9 cellular contexts compared by ENCODE assay signal in genomic region chr2:73859721-73860586, GRCh38. TPM values are rescaled to one million over a fixed set of nuclear protein-coding genes. Genes with fewer than 3 reads are reported as not detected.
A peak's percentile ranks its signal among the peaks of the same experiment; 100 is the strongest.
DNase-seq lines count a peak whose midpoint lies in the region; ATAC-seq, FAIRE-seq and TF ChIP-seq lines count a peak whose summit lies in the region.
"Had no signal": no experiment of that assay in that cellular context is flagged by ENCODE, and none has a peak within 500 bp of the region (broad histone marks: within the 10 kb centered on the region; RNA-seq: fewer than 3 reads in every experiment).

No MANE protein-coding gene starts in this region.

- in situ Hi-C loops in IMR-90 (cut with MboI; ENCODE audit: low sequenced_read_pairs): no loop called here
- in situ Hi-C loops in HepG2 (cut with HindIII; ENCODE audit: extremely low pct_ligation_motif_present, low pct_unique_long_range_greater_than_20kb): no loop called here

- dilution Hi-C loops in IMR-90 (cut with HindIII; ENCODE audit: low sequenced_read_pairs, unreplicated experiment): no loop called here

- H3K36me3 Mint-ChIP-seq in activated naive CD4-positive, alpha-beta T cell treated with anti-CD3 and anti-CD28 coated beads, Interleukin-2, amount 50 U/mL, for 72 hours: peaks cover 50 to 54% of the 10 kb centered on the region in 2 donors

- no peak; the same call in 1 of the 2 replicates for TF ChIP-seq RAD21 in IMR-90 (IDR thresholded peaks at IDR 0.05; ENCODE audit: low read length)
- TF ChIP-seq RAD21 in HepG2 (CRISPR knock-in tag; IDR thresholded peaks at IDR 0.05): no peak

- DNase-seq in AG04449 (ENCODE audit: low read depth, low spot score) (peak; percentile 54), IMR-90 (peak; percentile 97), HepG2 (ENCODE audit: low spot score) (peak; percentile 44), SK-N-DZ (ENCODE audit: low spot score) (no peak), kidney (no peak), SIG-M5 treated with dmso at 0.1 percent for 504 hours (lab: John Stamatoyannopoulos, UW; ENCODE audit: unreplicated experiment) (no peak)
- peak in 1 of 2 donors; percentile 45 for DNase-seq in activated naive CD4-positive, alpha-beta T cell treated with anti-CD3 and anti-CD28 coated beads, Interleukin-2, amount 50 U/mL, for 72 hours (ENCODE audit: low spot score in 2 of 2)
- DNase-seq: MM.1S had no signal

- no peaks in the 10 kb centered on the region for H3K9me3 Mint-ChIP-seq in activated naive CD4-positive, alpha-beta T cell treated with anti-CD3 and anti-CD28 coated beads, Interleukin-2, amount 50 U/mL, for 72 hours

- no peak overlapping the region for H4K5ac ChIP-seq in IMR-90 (ENCODE audit: low read depth, low read length)

- H4K8ac ChIP-seq in IMR-90 (ENCODE audit: low read depth in 2 of 2, low read length in 2 of 2): no peak overlapping the region

- H3K9ac ChIP-seq in IMR-90 (ENCODE audit: low read depth, low read length): no peak overlapping the region
- H3K9ac ChIP-seq in HepG2 (ENCODE audit: insufficient read depth, low read depth, low read length): no peak overlapping the region
- no peak overlapping the region for H3K9ac ChIP-seq in kidney (ENCODE audit: low read length in 2 of 2)

- H3K27ac Mint-ChIP-seq in activated naive CD4-positive, alpha-beta T cell treated with anti-CD3 and anti-CD28 coated beads, Interleukin-2, amount 50 U/mL, for 72 hours: peak overlapping the region; percentile 23 to 35

- peak; percentile 4 for FAIRE-seq in HepG2 (lab: Jason Lieb, UNC)
- no peak for FAIRE-seq in kidney (lab: Jason Lieb, UNC)

- no peak overlapping the region for H2BK5ac ChIP-seq in IMR-90 (ENCODE audit: low read depth, low read length, poor library complexity, severe bottlenecking)

- H3K79me2 ChIP-seq in HepG2 (ENCODE audit: insufficient read depth, low read length): no peaks in the 10 kb centered on the region

- H3K18ac ChIP-seq in IMR-90 (ENCODE audit: low read depth, low read length): no peak overlapping the region; the same call in 1 of the 2 replicates

- H3K79me1 ChIP-seq in IMR-90 (ENCODE audit: low read depth in 1 of 2, low read length in 2 of 2): peaks cover 0 to 18% of the 10 kb centered on the region in 2 experiments; a peak in 2 of 4 replicates

- TF ChIP-seq POLR2A in IMR-90 (IDR thresholded peaks at IDR 0.05; ENCODE audit: low read depth, low read length): no peak
- TF ChIP-seq POLR2A in HepG2 (IDR thresholded peaks at IDR 0.05; ENCODE audit: insufficient read depth in 1 of 2, low read depth in 2 of 2, low read length in 2 of 2): no peak
- TF ChIP-seq POLR2A in GM18505 (IDR thresholded peaks at IDR 0.05; ENCODE audit: borderline replicate concordance, extremely low read depth, insufficient read depth, insufficient read length): no peak

- TF ChIP-seq EP300 in HepG2 (IDR thresholded peaks at IDR 0.05; ENCODE audit: low read depth in 2 of 2, low read length in 2 of 2) (no peak), HepG2 (CRISPR knock-in tag; IDR thresholded peaks at IDR 0.05; ENCODE audit: borderline replicate concordance) (no peak)

- H3K36me3 ChIP-seq in IMR-90 (ENCODE audit: control insufficient read depth, insufficient read depth, low read length): peaks cover 39% of the 10 kb centered on the region
- H3K36me3 ChIP-seq in HepG2 (replicated peaks in 1 of 2; ENCODE audit: control insufficient read depth in 1 of 2, insufficient read depth in 2 of 2, low read length in 2 of 2): peaks cover 14 to 66% of the 10 kb centered on the region in 2 experiments
- peaks cover 41 to 65% of the 10 kb centered on the region in 2 donors for H3K36me3 ChIP-seq in kidney (ENCODE audit: control insufficient read depth in 1 of 2, insufficient read depth in 2 of 2, low read length in 2 of 2)

- CTCF ChIA-PET in AG04449 (lab: Yijun Ruan, JAX) (interaction anchor here (1.5 kb wide), 1 partner anchor 35 kb away, joined by 5 read pairs; no protein-coding TSS in a partner anchor), IMR-90 (lab: Yijun Ruan, JAX) (no interaction called here), HepG2 (lab: Yijun Ruan, JAX; ENCODE audit: low intra/inter-chr PET ratio, low total read pairs) (no interaction called here)

- POLR2A ChIA-PET in AG04449 (lab: Yijun Ruan, JAX) (no interaction called here), IMR-90 (lab: Charles Lee; ENCODE audit: unreplicated experiment) (no interaction called here), HepG2 (lab: Yijun Ruan, JAX) (interaction anchor here (1.8 kb wide), 1 partner anchor 31 kb away, joined by 5 read pairs; the partner anchor contains the start of gene STAMBP)

- no peak overlapping the region for H4K91ac ChIP-seq in IMR-90 (ENCODE audit: insufficient read depth, low read depth, low read length)

- no CpG with 5 or more reads among the region's 6 CpGs for WGBS in IMR-90 (ENCODE audit: extremely low coverage in 2 of 2, insufficient read length in 1 of 2), 2 experiments
- WGBS in HepG2 (ENCODE audit: low lambda C conversion rate): 95% methylated on average over 6 of the region's 6 CpGs

- no peaks in the 10 kb centered on the region for H3K27me3 ChIP-seq in IMR-90 (ENCODE audit: control insufficient read depth, insufficient read depth, low read length)
- no peaks in the 10 kb centered on the region for H3K27me3 ChIP-seq in HepG2 (ENCODE audit: control insufficient read depth in 1 of 2, insufficient read depth in 2 of 2, low read length in 2 of 2)

- BruUV-seq in IMR-90 (replicated peaks; lab: Mats Ljungman, UMichigan): no TSS peak
- no TSS peak for BruUV-seq in HepG2 (replicated peaks; lab: Mats Ljungman, UMichigan)

- no peak overlapping the region for H2BK15ac ChIP-seq in IMR-90 (ENCODE audit: low read depth, low read length)

- H3K14ac ChIP-seq in IMR-90 (replicated peaks; ENCODE audit: low read depth, low read length): no peak overlapping the region; the same call in 1 of the 2 replicates

- no peak overlapping the region for H2BK20ac ChIP-seq in IMR-90 (ENCODE audit: low read depth, low read length)

- H3K56ac ChIP-seq in IMR-90 (ENCODE audit: extremely low read depth, insufficient read depth, low read length): no peak overlapping the region

- peaks cover 12% of the 10 kb centered on the region; the same call in 1 of the 2 replicates for H4K20me1 ChIP-seq in IMR-90 (ENCODE audit: insufficient read depth, low read length)
- no peaks in the 10 kb centered on the region for H4K20me1 ChIP-seq in HepG2 (ENCODE audit: insufficient read depth, low read length)

- intact Hi-C loops in IMR-90 (cut with micrococcal nuclease): no loop called here
- intact Hi-C loops in HepG2 (cut with micrococcal nuclease; ENCODE audit: unreplicated experiment): no loop called here
- intact Hi-C loops in kidney (cut with DNase I): no loop called here

- H3K4me1 ChIP-seq in IMR-90 (ENCODE audit: control insufficient read depth, insufficient read depth, low read length) (peaks cover 10% of the 10 kb centered on the region), HepG2 (ENCODE audit: insufficient read depth, low read length) (no peaks in the 10 kb centered on the region), kidney (ENCODE audit: control insufficient read depth in 1 of 2, insufficient read depth in 1 of 2, low read depth in 1 of 2, low read length in 2 of 2) (no peaks in the 10 kb centered on the region)

- ATAC-seq in IMR-90 (ENCODE audit: low read depth) (peak; percentile 97), HepG2 (peak; percentile 57), GM18505 (IDR thresholded peaks at IDR 0.05; ENCODE audit: unreplicated experiment) (no peak)
- ATAC-seq in activated naive CD4-positive, alpha-beta T cell treated with anti-CD3 and anti-CD28 coated beads, Interleukin-2, amount 50 U/mL, for 72 hours: peak; percentile 94 to 100

- H2AK9ac ChIP-seq in IMR-90 (replicated peaks; ENCODE audit: low read depth, low read length, poor library complexity): no peak overlapping the region

- H3K27ac ChIP-seq in IMR-90 (ENCODE audit: insufficient read depth, low read length): no peak overlapping the region
- H3K27ac ChIP-seq in HepG2 (ENCODE audit: extremely low read length, insufficient read depth, low read length): no peak overlapping the region
- no peak overlapping the region for H3K27ac ChIP-seq in kidney (ENCODE audit: low read depth in 2 of 2, low read length in 2 of 2)

- peak overlapping the region; percentile 37; the same call in 1 of the 2 replicates for H2AK5ac ChIP-seq in IMR-90 (ENCODE audit: low read depth, low read length)

- no peaks in the 10 kb centered on the region for H3K9me3 ChIP-seq in IMR-90 (ENCODE audit: control insufficient read depth, insufficient read depth, low read length)
- H3K9me3 ChIP-seq in HepG2 (ENCODE audit: low read length): no peaks in the 10 kb centered on the region
- H3K9me3 ChIP-seq in kidney (ENCODE audit: control insufficient read depth in 1 of 2, low read length in 2 of 2): no peaks in the 10 kb centered on the region

- TF ChIP-seq CTCF in AG04449 (IDR thresholded peaks at IDR 0.05; ENCODE audit: insufficient read depth, low read length, missing control alignments) (no peak), IMR-90 (conservative IDR thresholded peaks at IDR 0.05; ENCODE audit: low read depth, low read length) (no peak), HepG2 (CRISPR knock-in tag; IDR thresholded peaks at IDR 0.05) (no peak), kidney (IDR thresholded peaks at IDR 0.05; ENCODE audit: borderline replicate concordance, extremely low read depth, insufficient read depth) (no peak)

- H3K4me2 ChIP-seq in IMR-90 (ENCODE audit: low read depth, low read length) (no peak overlapping the region; the same call in 1 of the 2 replicates), HepG2 (ENCODE audit: low read depth, low read length) (no peak overlapping the region)

- H2BK120ac ChIP-seq in IMR-90 (ENCODE audit: low read depth, low read length): 0 out of 2 replicates have a peak overlapping the region, but pooled peaks have one; percentile 4

- H3K9me1 ChIP-seq in IMR-90 (ENCODE audit: insufficient read depth, low read length): peaks cover 15% of the 10 kb centered on the region

- H3K4me3 ChIP-seq in AG04449 (ENCODE audit: low read depth, low read length): no peak overlapping the region
- H3K4me3 ChIP-seq in IMR-90 (ENCODE audit: insufficient read depth, low read depth, low read length): no peak overlapping the region
- H3K4me3 ChIP-seq in HepG2 (replicated peaks in 1 of 3; ENCODE audit: insufficient read depth in 1 of 3, low read depth in 2 of 3, low read length in 3 of 3): no peak overlapping the region
- no peak overlapping the region for H3K4me3 ChIP-seq in kidney (ENCODE audit: low read length in 2 of 2)

- H3K4ac ChIP-seq in IMR-90 (ENCODE audit: low read depth, low read length): no peak overlapping the region; the same call in 1 of the 2 replicates

- H2AFZ ChIP-seq in IMR-90 (replicated peaks; ENCODE audit: low read length, poor library complexity) (no peak overlapping the region), HepG2 (ENCODE audit: low read length) (no peak overlapping the region)

- no peak overlapping the region for H3K23ac ChIP-seq in IMR-90 (ENCODE audit: low read depth, low read length)

RNA-seq across cellular contexts. Expression of gene STAMBP, which starts 31.2 kb away (rescaled TPM):
- 33.9 and 38.7 TPM in 2 replicates for total RNA-seq in IMR-90 (2012; rRNA removed)
- 29.7 and 29.8 TPM in 2 replicates for polyA plus RNA-seq in IMR-90 (2012; rRNA removed)
- 19.1 and 24.1 TPM in 2 replicates for polyA plus RNA-seq in IMR-90 (2012; cell fraction: cytosol; rRNA removed)
- polyA plus RNA-seq in IMR-90 (2012; cell fraction: nucleus; rRNA removed; ENCODE audit: low replicate concordance): 11.1 and 26.9 TPM in 2 replicates
- total RNA-seq in activated naive CD4-positive, alpha-beta T cell treated with anti-CD3 and anti-CD28 coated beads, Interleukin-2, amount 50 U/mL, for 72 hours: 100 to 1,000 TPM in 1 of 2 donors, 10 to 100 TPM in 1; 76.0 to 110 TPM
- 53.2 and 85.0 TPM in 2 replicates for total RNA-seq in HepG2 (2016; rRNA removed; fragmentation: Illumina TruSeq; extraction: Trizol)
- 14.5 and 16.7 TPM in 2 replicates for total RNA-seq in HepG2 (2016; cell fraction: cytosol; rRNA removed; fragmentation: Illumina TruSeq; extraction: Trizol; ENCODE audit: low read depth)
- total RNA-seq in HepG2 (2016; cell fraction: insoluble cytoplasmic fraction; rRNA removed; fragmentation: Illumina TruSeq; extraction: Trizol): 55.9 and 77.3 TPM in 2 replicates
- 37.7 and 40.2 TPM in 2 replicates for total RNA-seq in HepG2 (2016; cell fraction: membrane; rRNA removed; fragmentation: Illumina TruSeq; extraction: Trizol)
- 22.6 and 27.3 TPM in 2 replicates for total RNA-seq in HepG2 (2016; cell fraction: nucleus; rRNA removed; fragmentation: Illumina TruSeq; extraction: Trizol)
- 45.2 and 49.6 TPM in 2 replicates for polyA plus RNA-seq in HepG2 (2011; rRNA removed)
- 45.4 and 45.5 TPM in 2 replicates for polyA plus RNA-seq in HepG2 (2011; cell fraction: cytosol; rRNA removed)
- 28.3 and 31.6 TPM in 2 replicates for polyA plus RNA-seq in HepG2 (2011; cell fraction: nucleus; rRNA removed)
- 42.0 and 47.4 TPM in 2 replicates for polyA plus RNA-seq in HepG2 (2012)
- polyA plus RNA-seq in HepG2 (2016; cell fraction: cytosol; fragmentation: Illumina TruSeq; extraction: Trizol; ENCODE audit: low read depth): 14.9 and 19.3 TPM in 2 replicates
- polyA plus RNA-seq in HepG2 (2016; cell fraction: insoluble cytoplasmic fraction; fragmentation: Illumina TruSeq; extraction: Trizol; ENCODE audit: low read depth): 101 and 102 TPM in 2 replicates
- 40.1 and 47.1 TPM in 2 replicates for polyA plus RNA-seq in HepG2 (2016; cell fraction: membrane; fragmentation: Illumina TruSeq; extraction: Trizol; ENCODE audit: low read depth)
- 60.5 and 61.0 TPM in 2 replicates for polyA plus RNA-seq in HepG2 (2016; cell fraction: nucleus; fragmentation: Illumina TruSeq; extraction: Trizol; ENCODE audit: insufficient read depth, low read depth)
- polyA minus RNA-seq in HepG2 (2011; rRNA and poly(A)+ RNA removed; ENCODE audit: low replicate concordance): 48.4 and 50.1 TPM in 2 replicates
- 26.0 and 29.4 TPM in 2 replicates for polyA minus RNA-seq in HepG2 (2011; cell fraction: cytosol; rRNA and poly(A)+ RNA removed)
- polyA minus RNA-seq in HepG2 (2011; cell fraction: nucleus; rRNA and poly(A)+ RNA removed): 27.8 and 34.1 TPM in 2 replicates
- 53.0 and 65.2 TPM in 2 replicates for polyA plus RNA-seq in SK-N-DZ (2014; cell fraction: cytosol; rRNA removed)
- 43.2 and 70.2 TPM in 2 replicates for polyA plus RNA-seq in SK-N-DZ (2014; cell fraction: nucleus; rRNA removed)
- 34.8 TPM for total RNA-seq in kidney
- 58.9 TPM for polyA plus RNA-seq in kidney (ENCODE audit: insufficient read depth, low read depth, low replicate concordance)

RNA-seq across cellular contexts. Expression of gene ACTG2, which starts 32.9 kb away (rescaled TPM):
- total RNA-seq in IMR-90 (2012; rRNA removed) (349 and 523 TPM in 2 replicates), HepG2 (2016; rRNA removed; fragmentation: Illumina TruSeq; extraction: Trizol) (0.13 and 0.14 TPM in 2 replicates), kidney (13.7 TPM)
- polyA plus RNA-seq in IMR-90 (2012; rRNA removed) (887 and 899 TPM in 2 replicates), HepG2 (2011; rRNA removed) (not detected in 2 replicates), kidney (ENCODE audit: insufficient read depth, low read depth, low replicate concordance) (6.6 TPM)
- 644 and 1,415 TPM in 2 replicates for polyA plus RNA-seq in IMR-90 (2012; cell fraction: cytosol; rRNA removed)
- 237 and 431 TPM in 2 replicates for polyA plus RNA-seq in IMR-90 (2012; cell fraction: nucleus; rRNA removed; ENCODE audit: low replicate concordance)
- total RNA-seq in activated naive CD4-positive, alpha-beta T cell treated with anti-CD3 and anti-CD28 coated beads, Interleukin-2, amount 50 U/mL, for 72 hours: under 1 TPM in 1 of 2 donors, not detected in 1; 0.27 TPM
- total RNA-seq in HepG2 (2016; cell fraction: cytosol; rRNA removed; fragmentation: Illumina TruSeq; extraction: Trizol; ENCODE audit: low read depth): not detected in 2 replicates
- 0.06 and 0.43 TPM in 2 replicates for total RNA-seq in HepG2 (2016; cell fraction: insoluble cytoplasmic fraction; rRNA removed; fragmentation: Illumina TruSeq; extraction: Trizol)
- 0.15 TPM in 1 of 2 replicates, not detected in the other for total RNA-seq in HepG2 (2016; cell fraction: membrane; rRNA removed; fragmentation: Illumina TruSeq; extraction: Trizol)
- 0.28 TPM in 1 of 2 replicates, not detected in the other for total RNA-seq in HepG2 (2016; cell fraction: nucleus; rRNA removed; fragmentation: Illumina TruSeq; extraction: Trizol)
- polyA plus RNA-seq in HepG2 (2011; cell fraction: cytosol; rRNA removed): 0.04 and 0.05 TPM in 2 replicates
- polyA plus RNA-seq in HepG2 (2011; cell fraction: nucleus; rRNA removed): not detected in 2 replicates
- 0.12 TPM in 1 of 2 replicates, not detected in the other for polyA plus RNA-seq in HepG2 (2012)
- polyA plus RNA-seq in HepG2 (2016; cell fraction: cytosol; fragmentation: Illumina TruSeq; extraction: Trizol; ENCODE audit: low read depth): 0.11 and 0.15 TPM in 2 replicates
- polyA plus RNA-seq in HepG2 (2016; cell fraction: insoluble cytoplasmic fraction; fragmentation: Illumina TruSeq; extraction: Trizol; ENCODE audit: low read depth): 0.32 and 0.35 TPM in 2 replicates
- polyA plus RNA-seq in HepG2 (2016; cell fraction: membrane; fragmentation: Illumina TruSeq; extraction: Trizol; ENCODE audit: low read depth): not detected in 2 replicates
- 0.45 and 0.98 TPM in 2 replicates for polyA plus RNA-seq in HepG2 (2016; cell fraction: nucleus; fragmentation: Illumina TruSeq; extraction: Trizol; ENCODE audit: insufficient read depth, low read depth)
- polyA minus RNA-seq in HepG2 (2011; rRNA and poly(A)+ RNA removed; ENCODE audit: low replicate concordance): 0.28 TPM in 1 of 2 replicates, not detected in the other
- not detected in 2 replicates for polyA minus RNA-seq in HepG2 (2011; cell fraction: cytosol; rRNA and poly(A)+ RNA removed)
- not detected in 2 replicates for polyA minus RNA-seq in HepG2 (2011; cell fraction: nucleus; rRNA and poly(A)+ RNA removed)
- not detected in 2 replicates for polyA plus RNA-seq in SK-N-DZ (2014; cell fraction: cytosol; rRNA removed)
- not detected in 2 replicates for polyA plus RNA-seq in SK-N-DZ (2014; cell fraction: nucleus; rRNA removed)

Comparison
In these comparisons a context has a peak if more than half of its experiments do, and no peak if none do; other contexts are left out.
1. DNase-seq: peak in AG04449 (single experiment), IMR-90 (single experiment) and HepG2 (single experiment); none in SK-N-DZ (single experiment), kidney (single experiment) and SIG-M5 treated with dmso at 0.1 percent for 504 hours (single experiment).
2. RNA of gene ACTG2, which starts 32.9 kb away (total RNA-seq): 349 to 523 TPM in IMR-90; 13.7 TPM in kidney (single experiment), 0.27 TPM in activated naive CD4-positive, alpha-beta T cell treated with anti-CD3 and anti-CD28 coated beads, Interleukin-2, amount 50 U/mL, for 72 hours and 0.06 to 0.43 TPM in HepG2; every median in the first group is over 10 times any median in the second.